ENCODE assay signal across 16 cellular contexts in genomic region chr7:108630002-108630401, GRCh38.
DNase-seq lines count a peak whose midpoint lies in the region; ATAC-seq and TF ChIP-seq lines count a peak whose summit lies in the region.
"Had no signal": no experiment of that assay in that cellular context is flagged by ENCODE, and none has a peak within 500 bp of the region (broad histone marks: within the 10 kb centered on the region; RNA-seq: fewer than 3 reads in every experiment).

No MANE protein-coding gene starts in this region.

- H3K9me3 ChIP-seq in esophagus muscularis mucosa: no peaks in the 10 kb centered on the region

- no peak for TF ChIP-seq EP300 in esophagus muscularis mucosa (IDR thresholded peaks at IDR 0.05)

- H3K4me3 ChIP-seq in fibroblast of the aortic adventitia (ENCODE audit: low read depth, low read length) (no peak overlapping the region), esophagus muscularis mucosa (no peak overlapping the region)
- H3K4me3 ChIP-seq: BLaER1 treated with 17β-estradiol and CSF1 and Interleukin-3, amounts not matched to agents 10 nM and 100 nM had no signal

- ATAC-seq in HG03520 (IDR thresholded peaks at IDR 0.05; ENCODE audit: unreplicated experiment) (no peak), GM21786 (IDR thresholded peaks at IDR 0.05; ENCODE audit: unreplicated experiment) (no peak), GM21717 (IDR thresholded peaks at IDR 0.05; ENCODE audit: unreplicated experiment) (no peak)
- ATAC-seq: activated T-cell treated with anti-CD3 and anti-CD28 coated beads, Interleukin-2, amount 50 U/mL, for 72 hours; PC-3; stimulated activated naive CD8-positive, alpha-beta T cell treated with anti-CD3 and anti-CD28 coated beads, Interleukin-15, Interleukin-2, amounts not matched to agents 100 U/mL and 50 U/mL, for 24 hours had no signal

- DNase-seq in EH (ENCODE audit: low read depth) (peak; percentile 18), NCI-H82 treated with DMSO at 0.1 percent for 48 hours (lab: John Stamatoyannopoulos, UW; ENCODE audit: unreplicated experiment) (peak; percentile 58), fibroblast of the aortic adventitia (ENCODE audit: low read depth) (peak; percentile 45), occipital lobe (lab: John Stamatoyannopoulos, UW) (peak; percentile 13), esophagus muscularis mucosa (ENCODE audit: extremely low spot score) (no peak)
- DNase-seq: activated CD4-positive, alpha-beta T cell treated with anti-CD3 and anti-CD28 coated beads for 4 hours; activated T-cell treated with anti-CD3 and anti-CD28 coated beads, Interleukin-2, amount 50 U/mL, for 72 hours; GOT3; Karpas-422; PC-3; stimulated activated CD4-positive, alpha-beta T cell treated with anti-CD3 and anti-CD28 coated beads, Interleukin-4, amount 100 ng/mL, for 4 hours; stimulated activated naive CD8-positive, alpha-beta T cell treated with anti-CD3 and anti-CD28 coated beads, Interleukin-15, Interleukin-2, amounts not matched to agents 100 U/mL and 50 U/mL, for 24 hours had no signal

- H3K27ac ChIP-seq in esophagus muscularis mucosa (replicated peaks in 1 of 4): no peak overlapping the region
- H3K27ac ChIP-seq: BLaER1 treated with 17β-estradiol and CSF1 and Interleukin-3, amounts not matched to agents 10 nM and 100 nM had no signal

- no peak for TF ChIP-seq POLR2A in esophagus muscularis mucosa (IDR thresholded peaks at IDR 0.05; ENCODE audit: low read depth)

- H3K4me1 ChIP-seq in esophagus muscularis mucosa: peaks cover 4 to 20% (median 13%) of the 10 kb centered on the region in 4 donors

- WGBS in esophagus muscularis mucosa: 27% methylated on average over 2 of the region's 2 CpGs

- no peaks in the 10 kb centered on the region for H3K27me3 ChIP-seq in esophagus muscularis mucosa
- H3K27me3 ChIP-seq: BLaER1 treated with 17β-estradiol and CSF1 and Interleukin-3, amounts not matched to agents 10 nM and 100 nM had no signal

- TF ChIP-seq CTCF in fibroblast of the aortic adventitia (IDR thresholded peaks at IDR 0.05; ENCODE audit: insufficient read depth, low read length) (no peak), esophagus muscularis mucosa (IDR thresholded peaks at IDR 0.05) (no peak)

- intact Hi-C loops in esophagus muscularis mucosa (cut with DNase I): no loop called here

- H3K36me3 ChIP-seq in esophagus muscularis mucosa: no peaks in the 10 kb centered on the region
- H3K36me3 ChIP-seq: BLaER1 treated with 17β-estradiol and CSF1 and Interleukin-3, amounts not matched to agents 10 nM and 100 nM had no signal
